ENCODE assay signal across 14 cellular contexts in genomic region chr14:101861464-101861863, GRCh38.
DNase-seq lines count a peak whose midpoint lies in the region; ATAC-seq, FAIRE-seq and TF ChIP-seq lines count a peak whose summit lies in the region.
"Had no signal": no experiment of that assay in that cellular context is flagged by ENCODE, and none has a peak within 500 bp of the region (broad histone marks: within the 10 kb centered on the region; RNA-seq: fewer than 3 reads in every experiment).

No MANE protein-coding gene starts in this region.

- H3K4me2 ChIP-seq in endothelial cell of umbilical vein (ENCODE audit: insufficient read depth, low read length), result no peak overlapping the region

- H2AFZ ChIP-seq in endothelial cell of umbilical vein (ENCODE audit: low read depth, low read length), result no peak overlapping the region

- BruUV-seq in endothelial cell of umbilical vein (replicated peaks; lab: Mats Ljungman, UMichigan), result no TSS peak

- H3K27me3 ChIP-seq in heart right ventricle, result no peaks in the 10 kb centered on the region
- H3K27me3 ChIP-seq in endothelial cell of umbilical vein (ENCODE audit: control insufficient read depth in 2 of 2, insufficient read depth in 2 of 2, low read length in 2 of 2), result no peaks in the 10 kb centered on the region
- no peaks in the 10 kb centered on the region for H3K27me3 ChIP-seq in endodermal cell (ENCODE audit: control insufficient read depth, insufficient read depth, low read length, poor library complexity, severe bottlenecking)
- no peaks in the 10 kb centered on the region for H3K27me3 ChIP-seq in stomach
- H3K27me3 ChIP-seq: BE2C had no signal

- H3K4me3 Mint-ChIP-seq in stimulated activated effector memory CD8-positive, alpha-beta T cell treated with anti-CD3 and anti-CD28 coated beads, Interleukin-12 subunit alpha, Interleukin-12 subunit beta, amount 100 ng/mL, for 72 hours, result no peak overlapping the region
- no peak overlapping the region for H3K4me3 Mint-ChIP-seq in endodermal cell

- no peaks in the 10 kb centered on the region for H3K9me3 ChIP-seq in heart right ventricle
- H3K9me3 ChIP-seq in endothelial cell of umbilical vein (replicated peaks; ENCODE audit: control insufficient read depth, insufficient read depth, low read length), result no peaks in the 10 kb centered on the region
- H3K9me3 ChIP-seq in endodermal cell (ENCODE audit: control insufficient read depth, low read length), result no peaks in the 10 kb centered on the region
- no peaks in the 10 kb centered on the region for H3K9me3 ChIP-seq in stomach
- H3K9me3 ChIP-seq: BE2C had no signal

- POLR2A ChIA-PET in endothelial cell of umbilical vein (lab: Charles Lee), result interaction anchor here (0.6 kb wide), 1 partner anchor 741 kb away, joined by 3 read pairs; no protein-coding TSS in a partner anchor

- dilution Hi-C loops in endothelial cell of umbilical vein (cut with MboI; ENCODE audit: extremely low pct_ligation_motif_present, low sequenced_read_pairs), result no loop called here

- no peaks in the 10 kb centered on the region for H3K9me1 ChIP-seq in endothelial cell of umbilical vein (replicated peaks; ENCODE audit: control insufficient read depth, extremely low read depth, insufficient read depth, low read length)

- TF ChIP-seq CTCF in heart right ventricle (IDR thresholded peaks at IDR 0.05) (no peak), endothelial cell of umbilical vein (IDR thresholded peaks at IDR 0.05; ENCODE audit: extremely low read depth in 1 of 2, insufficient read depth in 1 of 2, low read depth in 1 of 2, low read length in 2 of 2) (no peak), endodermal cell (conservative IDR thresholded peaks at IDR 0.05) (no peak), stomach (IDR thresholded peaks at IDR 0.05) (no peak)

- peaks cover 51% of the 10 kb centered on the region for H3K4me1 Mint-ChIP-seq in stimulated activated effector memory CD8-positive, alpha-beta T cell treated with anti-CD3 and anti-CD28 coated beads, Interleukin-12 subunit alpha, Interleukin-12 subunit beta, amount 100 ng/mL, for 72 hours
- H3K4me1 Mint-ChIP-seq in endodermal cell, result no peaks in the 10 kb centered on the region

- no peak for ATAC-seq in heart right ventricle
- ATAC-seq in stimulated activated effector memory CD8-positive, alpha-beta T cell treated with anti-CD3 and anti-CD28 coated beads, Interleukin-12 subunit alpha, Interleukin-12 subunit beta, amount 100 ng/mL, for 72 hours, result no peak

- no peaks in the 10 kb centered on the region for H3K9me3 Mint-ChIP-seq in stimulated activated effector memory CD8-positive, alpha-beta T cell treated with anti-CD3 and anti-CD28 coated beads, Interleukin-12 subunit alpha, Interleukin-12 subunit beta, amount 100 ng/mL, for 72 hours
- no peaks in the 10 kb centered on the region for H3K9me3 Mint-ChIP-seq in endodermal cell

- peak overlapping the region; percentile 92 for H3K27ac Mint-ChIP-seq in stimulated activated effector memory CD8-positive, alpha-beta T cell treated with anti-CD3 and anti-CD28 coated beads, Interleukin-12 subunit alpha, Interleukin-12 subunit beta, amount 100 ng/mL, for 72 hours
- H3K27ac Mint-ChIP-seq in endodermal cell, result no peak overlapping the region

- TF ChIP-seq EP300 in stomach (IDR thresholded peaks at IDR 0.05), result no peak

- no peak for TF ChIP-seq POLR2A in endothelial cell of umbilical vein (IDR thresholded peaks at IDR 0.05; ENCODE audit: low read depth, low read length)
- no peak for TF ChIP-seq POLR2A in stomach (IDR thresholded peaks at IDR 0.05)

- CTCF ChIA-PET in endothelial cell of umbilical vein (lab: Charles Lee), result interaction anchor here (1.9 kb wide), 1 partner anchor 90 kb away, joined by 8 read pairs; no protein-coding TSS in a partner anchor

- WGBS in heart right ventricle, 2 donors, result 89 to 95% methylated on average over 6 of the region's 6 CpGs
- 92 to 98% methylated on average over 5 to 6 of the region's 6 CpGs for WGBS in endodermal cell (ENCODE audit: insufficient coverage in 1 of 2, insufficient read length in 1 of 2), 2 experiments
- 90 to 98% (median 93%) methylated on average over 6 of the region's 6 CpGs for WGBS in stomach, 5 donors

- H3K36me3 Mint-ChIP-seq in stimulated activated effector memory CD8-positive, alpha-beta T cell treated with anti-CD3 and anti-CD28 coated beads, Interleukin-12 subunit alpha, Interleukin-12 subunit beta, amount 100 ng/mL, for 72 hours, result peaks cover 100% of the 10 kb centered on the region
- peaks cover 36% of the 10 kb centered on the region for H3K36me3 Mint-ChIP-seq in endodermal cell (ENCODE audit: low read depth)

- H3K79me2 ChIP-seq in endothelial cell of umbilical vein (ENCODE audit: control insufficient read depth, insufficient read depth, low read length), result peaks cover 15% of the 10 kb centered on the region

- H3K4me1 ChIP-seq in heart right ventricle (peaks cover 0 to 68% (median 39%) of the 10 kb centered on the region in 9 donors), endothelial cell of umbilical vein (ENCODE audit: control insufficient read depth, extremely low read depth, insufficient read depth, low read length) (no peaks in the 10 kb centered on the region), endodermal cell (ENCODE audit: control insufficient read depth, insufficient read depth, low read length) (no peaks in the 10 kb centered on the region), stomach (peaks cover 0 to 27% (median 9%) of the 10 kb centered on the region in 4 donors)

- no peaks in the 10 kb centered on the region for H4K20me1 ChIP-seq in endothelial cell of umbilical vein (replicated peaks; ENCODE audit: control insufficient read depth, extremely low read depth, insufficient read depth, low read length)

- no peak for DNase-seq in heart right ventricle
- no peak for DNase-seq in cardiac septum (ENCODE audit: low spot score)
- DNase-seq in MV-4-11 (lab: John Stamatoyannopoulos, UW), result peak; percentile 3
- no peak for DNase-seq in endothelial cell of umbilical vein (ENCODE audit: low read depth, low spot score)
- no peak for DNase-seq in stimulated activated effector memory CD8-positive, alpha-beta T cell treated with anti-CD3 and anti-CD28 coated beads, Interleukin-12 subunit alpha, Interleukin-12 subunit beta, amount 100 ng/mL, for 72 hours (ENCODE audit: low spot score in 2 of 2)
- DNase-seq in endodermal cell, result no peak
- no peak for DNase-seq in stomach
- no peak for DNase-seq in DMS114 treated with DMSO at 0.1 percent for 48 hours (lab: John Stamatoyannopoulos, UW; ENCODE audit: unreplicated experiment)
- DNase-seq: BE2C, COR-L47, GOT3, NCI-H1417 treated with DMSO at 0.1 percent for 48 hours, NCI-H2029, NCI-H510A had no signal

- peak overlapping the region in 9 of 10 donors; percentile 0 to 87 (median 70) for H3K27ac ChIP-seq in heart right ventricle
- no peak overlapping the region for H3K27ac ChIP-seq in endothelial cell of umbilical vein (ENCODE audit: insufficient read depth, low read depth, low read length)
- H3K27ac ChIP-seq in endodermal cell (ENCODE audit: low read depth, low read length), result no peak overlapping the region
- no peak overlapping the region for H3K27ac ChIP-seq in stomach

- no peak overlapping the region for H3K9ac ChIP-seq in endothelial cell of umbilical vein (replicated peaks; ENCODE audit: extremely low read depth, insufficient read depth, low read length)
- no peak overlapping the region for H3K9ac ChIP-seq in endodermal cell (ENCODE audit: extremely low read depth, low read length, poor library complexity, severe bottlenecking)

- FAIRE-seq in endothelial cell of umbilical vein (lab: Jason Lieb, UNC), result peak; percentile 40

- H3K27me3 Mint-ChIP-seq in endodermal cell (ENCODE audit: insufficient read depth), result no peaks in the 10 kb centered on the region

- H3K4me3 ChIP-seq in heart right ventricle, result no peak overlapping the region
- H3K4me3 ChIP-seq in endothelial cell of umbilical vein (replicated peaks in 1 of 3; ENCODE audit: insufficient read depth in 1 of 3, low read depth in 1 of 3, low read length in 3 of 3), result no peak overlapping the region
- H3K4me3 ChIP-seq in endodermal cell (ENCODE audit: low read length), result no peak overlapping the region
- no peak overlapping the region for H3K4me3 ChIP-seq in stomach

- intact Hi-C loops in heart right ventricle (cut with DNase I) (no loop called here), cardiac septum (cut with DNase I) (no loop called here), endothelial cell of umbilical vein (cut with micrococcal nuclease) (no loop called here), stomach (cut with DNase I; ENCODE audit: low total_unique reads) (no loop called here)

- H3K36me3 ChIP-seq in heart right ventricle, result peaks cover 0 to 72% (median 4%) of the 10 kb centered on the region in 9 donors
- H3K36me3 ChIP-seq in endothelial cell of umbilical vein (ENCODE audit: control insufficient read depth in 2 of 2, extremely low read depth in 1 of 2, insufficient read depth in 2 of 2, low read length in 2 of 2), result peaks cover 3% of the 10 kb centered on the region in 2 experiments
- peaks cover 42% of the 10 kb centered on the region for H3K36me3 ChIP-seq in endodermal cell (ENCODE audit: control insufficient read depth, insufficient read depth, low read length)
- peaks cover 3 to 60% (median 43%) of the 10 kb centered on the region in 4 donors for H3K36me3 ChIP-seq in stomach

TF ChIP-seq in endothelial cell of umbilical vein, 7 proteins besides CTCF, POLR2A, EP300 and RAD21:
- TF ChIP-seq FOS (IDR thresholded peaks at IDR 0.05; ENCODE audit: borderline replicate concordance, insufficient read depth, low read length) (no peak), POLR2AphosphoS5 (IDR thresholded peaks at IDR 0.05; ENCODE audit: insufficient read depth, low read depth, low read length) (no peak), GATA2 (IDR thresholded peaks at IDR 0.05; ENCODE audit: insufficient read depth, insufficient read length, low read depth, low read length) (no peak), JUN (IDR thresholded peaks at IDR 0.05; ENCODE audit: borderline replicate concordance, insufficient read depth, insufficient read length, low read depth) (no peak), MYC (IDR thresholded peaks at IDR 0.05; ENCODE audit: low read depth, low read length) (no peak), MAX (IDR thresholded peaks at IDR 0.05; ENCODE audit: insufficient read depth, insufficient read length) (no peak), EZH2 (IDR thresholded peaks at IDR 0.05; ENCODE audit: borderline replicate concordance, low read depth, low read length, severe bottlenecking) (no peak)

Comparison
In these comparisons a context has a peak if more than half of its experiments do, and no peak if none do; other contexts are left out.
1. H3K27ac ChIP-seq: peak in heart right ventricle (9 of 10); none in endothelial cell of umbilical vein (single experiment), endodermal cell (single experiment) and stomach (0 of 5).